8 cellular contexts compared by ENCODE assay signal in the genomic region with DNA sequence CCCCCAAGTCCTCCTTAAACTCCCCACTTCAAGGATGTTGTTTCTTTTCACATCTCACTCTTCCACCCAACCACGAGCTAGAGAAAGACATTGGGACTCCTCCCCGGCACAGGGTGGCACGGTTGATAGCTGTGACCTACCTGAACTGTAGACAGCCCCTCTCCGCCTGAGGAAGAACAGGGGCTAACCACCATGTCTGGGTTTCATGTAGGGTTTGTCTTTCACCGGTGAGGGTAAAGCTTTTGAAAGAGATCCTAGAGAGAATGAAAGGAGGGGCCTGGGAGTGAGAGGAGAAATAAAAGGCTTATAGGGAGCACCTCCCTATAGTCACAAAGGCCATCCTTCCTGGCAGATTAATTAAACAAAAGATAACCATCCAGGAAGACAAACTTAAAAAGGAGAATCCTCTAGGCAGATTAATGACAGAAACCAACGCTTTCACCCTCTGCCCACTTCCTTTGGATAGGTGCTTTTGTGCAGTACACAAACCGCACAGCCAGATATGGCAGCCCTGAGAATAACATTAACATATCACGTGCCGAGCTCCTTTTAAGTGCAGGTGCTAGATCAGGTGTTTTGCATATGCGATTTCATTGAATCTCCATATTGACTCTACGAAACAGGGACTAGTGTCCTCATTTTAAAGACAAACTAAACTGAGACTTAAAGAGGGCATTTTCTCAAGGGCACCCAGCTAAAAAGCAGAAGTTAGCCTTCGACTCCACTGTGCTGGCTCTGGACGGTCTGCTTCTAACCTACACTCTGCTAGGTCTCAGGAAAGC.
DNase-seq lines count a peak whose midpoint lies in the region; ATAC-seq and TF ChIP-seq lines count a peak whose summit lies in the region.

No MANE protein-coding gene starts in this region.

- H3K23ac ChIP-seq in mesenchymal stem cell (ENCODE audit: low read length in 2 of 2): no peak overlapping the region

- H2BK5ac ChIP-seq in mesenchymal stem cell (ENCODE audit: low read depth, low read length, poor library complexity, severe bottlenecking): no peak overlapping the region

- H3K36me3 ChIP-seq in mesenchymal stem cell (ENCODE audit: control insufficient read depth in 1 of 2, insufficient read depth in 2 of 2, low read depth in 1 of 2, low read length in 2 of 2) (no peaks in the 10 kb centered on the region), ascending aorta (no peaks in the 10 kb centered on the region)

- peak overlapping the region; percentile 67 for H2BK120ac ChIP-seq in mesenchymal stem cell (ENCODE audit: low read depth, low read length)

- H3K27ac ChIP-seq in mesenchymal stem cell (ENCODE audit: low read length, poor library complexity, severe bottlenecking) (no peak overlapping the region), ascending aorta (no peak overlapping the region)

- peak; percentile 76 for ATAC-seq in GM19467 (IDR thresholded peaks at IDR 0.05; ENCODE audit: unreplicated experiment)
- ATAC-seq in HG03520 (IDR thresholded peaks at IDR 0.05; ENCODE audit: unreplicated experiment): peak; percentile 64

- no peak overlapping the region for H2AFZ ChIP-seq in mesenchymal stem cell (ENCODE audit: low read depth, low read length)

- DNase-seq in DMS79 (lab: John Stamatoyannopoulos, UW) (peak; percentile 85), T-helper 1 cell (peak in 4 of 5 donors; percentile 18 to 75 (median 36)), mesenchymal stem cell (no peak), foreskin fibroblast (no peak), NCI-H748 treated with DMSO at 0.1 percent for 48 hours (lab: John Stamatoyannopoulos, UW) (no peak), ascending aorta (ENCODE audit: low spot score in 2 of 2) (no peak)

- no peak overlapping the region for H3K4me3 ChIP-seq in mesenchymal stem cell (ENCODE audit: insufficient read depth in 1 of 2, low read depth in 1 of 2, low read length in 2 of 2)
- no peak overlapping the region for H3K4me3 ChIP-seq in foreskin fibroblast (ENCODE audit: low read depth in 1 of 2, low read length in 2 of 2)
- H3K4me3 ChIP-seq in ascending aorta: no peak overlapping the region

- no peak overlapping the region for H2BK15ac ChIP-seq in mesenchymal stem cell (ENCODE audit: low read depth, poor library complexity, severe bottlenecking)

- H3K27me3 ChIP-seq in mesenchymal stem cell (ENCODE audit: control insufficient read depth in 1 of 2, insufficient read depth in 1 of 2, low read length in 2 of 2): no peaks in the 10 kb centered on the region
- no peaks in the 10 kb centered on the region for H3K27me3 ChIP-seq in ascending aorta

- peak overlapping the region; percentile 62 for H2AK5ac ChIP-seq in mesenchymal stem cell (ENCODE audit: low read length, severe bottlenecking)

- H3K9me3 ChIP-seq in mesenchymal stem cell (ENCODE audit: control insufficient read depth, low read length) (no peaks in the 10 kb centered on the region), ascending aorta (no peaks in the 10 kb centered on the region)

- H3K18ac ChIP-seq in mesenchymal stem cell (ENCODE audit: low read depth in 1 of 2, low read length in 2 of 2): peak overlapping the region; percentile 63 to 92

- no peak overlapping the region for H4K91ac ChIP-seq in mesenchymal stem cell (ENCODE audit: low read length)

- WGBS in mesenchymal stem cell: 90% methylated on average over 13 of the region's 13 CpGs

- H2BK12ac ChIP-seq in mesenchymal stem cell (ENCODE audit: low read length in 2 of 2): peak overlapping the region; percentile 84 to 99

- peak overlapping the region in 1 of 2 experiments; percentile 76 for H3K14ac ChIP-seq in mesenchymal stem cell (ENCODE audit: low read length in 2 of 2)

- peaks cover 4% of the 10 kb centered on the region for H3K4me1 ChIP-seq in mesenchymal stem cell (ENCODE audit: control insufficient read depth, insufficient read depth, low read depth, low read length)
- peaks cover 0 to 2% of the 10 kb centered on the region in 2 donors for H3K4me1 ChIP-seq in ascending aorta

- H3K79me1 ChIP-seq in mesenchymal stem cell (replicated peaks; ENCODE audit: low read length, poor library complexity, severe bottlenecking): no peaks in the 10 kb centered on the region

- H3K4me2 ChIP-seq in mesenchymal stem cell (ENCODE audit: low read length, poor library complexity, severe bottlenecking): no peak overlapping the region

- H3K4ac ChIP-seq in mesenchymal stem cell (ENCODE audit: low read depth in 1 of 2, low read length in 2 of 2): peak overlapping the region in 1 of 2 experiments; percentile 28

- intact Hi-C loops in ascending aorta (cut with DNase I): no loop called here

- TF ChIP-seq CTCF in foreskin fibroblast (IDR thresholded peaks at IDR 0.05; ENCODE audit: low read depth, low read length): no peak
- no peak for TF ChIP-seq CTCF in ascending aorta (IDR thresholded peaks at IDR 0.05)

- H3K9ac ChIP-seq in mesenchymal stem cell (ENCODE audit: low read length): no peak overlapping the region

- H4K8ac ChIP-seq in mesenchymal stem cell (ENCODE audit: low read length): no peak overlapping the region

Comparison
In these comparisons a context has a peak if more than half of its experiments do, and no peak if none do; other contexts are left out.
1. DNase-seq: peak in DMS79 (single experiment) and T-helper 1 cell (4 of 5); none in mesenchymal stem cell (single experiment), foreskin fibroblast (0 of 2), NCI-H748 treated with DMSO at 0.1 percent for 48 hours (single experiment) and ascending aorta (0 of 2).